In the genomic region with DNA sequence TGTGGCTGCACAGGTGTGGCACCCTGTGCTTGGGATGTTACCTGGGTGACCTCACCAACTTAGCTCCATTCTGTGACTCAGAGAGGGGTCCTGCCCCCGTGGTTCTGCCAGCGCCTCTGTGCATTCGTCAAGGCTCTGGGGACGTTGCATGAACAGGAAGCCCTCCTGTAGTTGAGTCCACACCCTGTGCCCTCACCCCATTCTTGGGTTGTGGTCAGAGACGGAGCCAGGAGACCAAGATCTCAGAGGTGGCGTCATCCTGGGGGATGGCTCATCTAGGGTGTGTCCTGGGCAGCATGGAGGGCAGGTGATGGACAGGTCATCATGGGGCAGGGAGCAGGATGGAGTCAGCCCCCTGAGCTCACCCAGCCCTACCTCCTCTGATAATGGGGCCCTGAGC, we compare ENCODE assay signal across 30 cellular contexts. TPM values are rescaled to one million over a fixed set of nuclear protein-coding genes. Genes with fewer than 3 reads are reported as not detected.
A peak's percentile ranks its signal among the peaks of the same experiment; 100 is the strongest.
DNase-seq lines count a peak whose midpoint lies in the region; ATAC-seq and TF ChIP-seq lines count a peak whose summit lies in the region.
"Had no signal": no experiment of that assay in that cellular context is flagged by ENCODE, and none has a peak within 500 bp of the region (broad histone marks: within the 10 kb centered on the region; RNA-seq: fewer than 3 reads in every experiment).

No MANE protein-coding gene starts in this region.

- H3K9me3 Mint-ChIP-seq in CD4-positive, CD25-positive, alpha-beta regulatory T cell: peaks cover 0 to 4% (median 0%) of the 10 kb centered on the region in 7 donors
- H3K9me3 Mint-ChIP-seq in activated T-cell treated with anti-CD3 and anti-CD28 coated beads, Interleukin-2, amount 50 U/mL, for 4 hours: no peaks in the 10 kb centered on the region
- H3K9me3 Mint-ChIP-seq: CD4-positive, alpha-beta memory T cell; HFFc6; stimulated activated naive B cell treated with anti-CD40 and anti-IgM and Interleukin-4, amounts not matched to agents 10 μg/mL and 1 μg/mL and 100 μg/mL, for 72 hours had no signal

- H3K27ac ChIP-seq in CD4-positive, CD25-positive, alpha-beta regulatory T cell (ENCODE audit: insufficient read depth, low read length, poor library complexity, severe bottlenecking): no peak overlapping the region
- no peak overlapping the region for H3K27ac ChIP-seq in HEK293 (ENCODE audit: extremely low read depth, low read depth, low read length)
- H3K27ac ChIP-seq: ascending aorta, dorsolateral prefrontal cortex, neutrophil, vagina had no signal

- no peaks in the 10 kb centered on the region for H3K36me3 ChIP-seq in CD4-positive, CD25-positive, alpha-beta regulatory T cell (ENCODE audit: control insufficient read depth, insufficient read depth, low read length)
- H3K36me3 ChIP-seq in HEK293 (ENCODE audit: control insufficient read depth in 2 of 2, insufficient read depth in 1 of 2, low read length in 2 of 2): peaks cover 0 to 10% of the 10 kb centered on the region in 2 experiments; a peak in 1 of 3 replicates

- TF ChIP-seq CTCF in HEK293 (tag by site-specific recombination; IDR thresholded peaks at IDR 0.05): no peak

- H3K4me1 Mint-ChIP-seq in CD4-positive, CD25-positive, alpha-beta regulatory T cell: peaks cover 0 to 29% (median 13%) of the 10 kb centered on the region in 4 donors
- H3K4me1 Mint-ChIP-seq in T-helper 17 cell: peaks cover 27% of the 10 kb centered on the region
- H3K4me1 Mint-ChIP-seq in activated T-cell treated with anti-CD3 and anti-CD28 coated beads, Interleukin-2, amount 50 U/mL, for 4 hours (ENCODE audit: low read depth): peaks cover 19% of the 10 kb centered on the region

- no peak for ATAC-seq in CD4-positive, CD25-positive, alpha-beta regulatory T cell (ENCODE audit: low read depth in 2 of 2)
- ATAC-seq in T-helper 17 cell (no peak), HG03135 (IDR thresholded peaks at IDR 0.05; ENCODE audit: unreplicated experiment) (no peak)
- no peak for ATAC-seq in activated T-cell treated with anti-CD3 and anti-CD28 coated beads, Interleukin-2, amount 50 U/mL, for 4 hours
- ATAC-seq: activated CD4-positive, CD25-positive, alpha-beta regulatory T cell treated with anti-CD3 and anti-CD28 coated beads, Interleukin-2, amount 50 U/mL, for 24 hours; GM12878; SK-N-SH treated with all-trans-retinoic acid at 6 μM for 48 hours; stimulated activated naive B cell treated with anti-CD40 and anti-IgM and Interleukin-4, amounts not matched to agents 10 μg/mL and 1 μg/mL and 100 μg/mL, for 72 hours had no signal

- H3K27me3 Mint-ChIP-seq in CD4-positive, CD25-positive, alpha-beta regulatory T cell: peaks cover 56% of the 10 kb centered on the region
- H3K27me3 Mint-ChIP-seq in T-helper 17 cell: peaks cover 30% of the 10 kb centered on the region
- H3K27me3 Mint-ChIP-seq in activated T-cell treated with anti-CD3 and anti-CD28 coated beads, Interleukin-2, amount 50 U/mL, for 4 hours (ENCODE audit: low read depth): peaks cover 44% of the 10 kb centered on the region

- no peaks in the 10 kb centered on the region for H3K9me3 ChIP-seq in CD4-positive, CD25-positive, alpha-beta regulatory T cell (ENCODE audit: control insufficient read depth in 2 of 2, low read length in 2 of 2)
- H3K9me3 ChIP-seq in HEK293 (ENCODE audit: control insufficient read depth, insufficient read depth, low read depth, low read length) (no peaks in the 10 kb centered on the region), T-helper 17 cell (ENCODE audit: control insufficient read depth, low read length, poor library complexity, severe bottlenecking) (no peaks in the 10 kb centered on the region)
- H3K9me3 ChIP-seq: ascending aorta, neutrophil, vagina had no signal

- no peak for DNase-seq in CD4-positive, CD25-positive, alpha-beta regulatory T cell
- DNase-seq in T-helper 17 cell (no peak), kidney tubule cell (ENCODE audit: low spot score) (peak; percentile 66), NCI-H1694 treated with DMSO at 0.1 percent for 48 hours (lab: John Stamatoyannopoulos, UW) (no peak)
- DNase-seq in activated T-cell treated with anti-CD3 and anti-CD28 coated beads, Interleukin-2, amount 50 U/mL, for 4 hours: no peak
- DNase-seq: activated naive CD4-positive, alpha-beta T cell treated with anti-CD3 and anti-CD28 coated beads, Interleukin-2, amount 50 U/mL, for 16 hours; DMS79; dorsolateral prefrontal cortex; foreskin fibroblast; HFFc6; hypothalamus; NCI-H1436 treated with DMSO at 0.1 percent for 48 hours; NCI-H524 treated with DMSO at 0.1 percent for 48 hours; stimulated activated CD4-positive, alpha-beta T cell treated with anti-CD3 and anti-CD28 coated beads, Interleukin-1b, Interleukin-23, amount 100 ng/mL, for 48 hours; stimulated activated naive B cell treated with anti-CD40 and anti-IgM and Interleukin-4, amounts not matched to agents 10 μg/mL and 1 μg/mL and 100 μg/mL, for 72 hours; T1000 had no signal

- CTCF ChIA-PET in HEK293 (lab: Yijun Ruan, JAX): interaction anchor here (0.7 kb wide), 1 partner anchor 66 kb away, joined by 3 read pairs; no protein-coding TSS in a partner anchor

- peaks cover 18% of the 10 kb centered on the region for H3K27me3 ChIP-seq in CD4-positive, CD25-positive, alpha-beta regulatory T cell (ENCODE audit: control insufficient read depth, insufficient read depth, low read length)

- H3K4me3 ChIP-seq in CD4-positive, CD25-positive, alpha-beta regulatory T cell (ENCODE audit: low read depth, low read length): no peak overlapping the region
- H3K4me3 ChIP-seq in HEK293 (ENCODE audit: low read depth, low read length): no peak overlapping the region
- H3K4me3 ChIP-seq: ascending aorta, dorsolateral prefrontal cortex, GM12878, vagina had no signal

- POLR2A ChIA-PET in HEK293 (lab: Yijun Ruan, JAX): interaction anchor here (1.0 to 7.7 kb wide), 6 partner anchors 9 to 110 kb away, joined by 3 to 95 read pairs (median 5); a partner anchor contains a TSS

- H3K4me3 Mint-ChIP-seq in CD4-positive, CD25-positive, alpha-beta regulatory T cell: peak overlapping the region in 3 of 4 donors; percentile 41 to 96 (median 74)
- H3K4me3 Mint-ChIP-seq in T-helper 17 cell: no peak overlapping the region
- H3K4me3 Mint-ChIP-seq in activated T-cell treated with anti-CD3 and anti-CD28 coated beads, Interleukin-2, amount 50 U/mL, for 4 hours: no peak overlapping the region
- H3K4me3 Mint-ChIP-seq: HFFc6 had no signal

- no peak overlapping the region for H3K27ac Mint-ChIP-seq in CD4-positive, CD25-positive, alpha-beta regulatory T cell
- peak overlapping the region; percentile 83 for H3K27ac Mint-ChIP-seq in T-helper 17 cell
- H3K27ac Mint-ChIP-seq: HFFc6 had no signal

- no peaks in the 10 kb centered on the region for H3K36me3 Mint-ChIP-seq in CD4-positive, CD25-positive, alpha-beta regulatory T cell
- peaks cover 7% of the 10 kb centered on the region for H3K36me3 Mint-ChIP-seq in T-helper 17 cell (ENCODE audit: low read depth)
- H3K36me3 Mint-ChIP-seq in activated T-cell treated with anti-CD3 and anti-CD28 coated beads, Interleukin-2, amount 50 U/mL, for 4 hours (ENCODE audit: insufficient read depth): no peaks in the 10 kb centered on the region
- H3K36me3 Mint-ChIP-seq: CD4-positive, alpha-beta memory T cell had no signal

- peaks cover 20% of the 10 kb centered on the region for H3K4me1 ChIP-seq in CD4-positive, CD25-positive, alpha-beta regulatory T cell (ENCODE audit: control insufficient read depth, insufficient read depth, low read length, poor library complexity, severe bottlenecking)
- H3K4me1 ChIP-seq in HEK293 (ENCODE audit: control insufficient read depth, insufficient read depth, low read length): peaks cover 8% of the 10 kb centered on the region; the same call in 1 of the 2 replicates

TF ChIP-seq in HEK293, 187 proteins besides CTCF, POLR2A, EP300 and RAD21:
- TF ChIP-seq, protein P1, sequence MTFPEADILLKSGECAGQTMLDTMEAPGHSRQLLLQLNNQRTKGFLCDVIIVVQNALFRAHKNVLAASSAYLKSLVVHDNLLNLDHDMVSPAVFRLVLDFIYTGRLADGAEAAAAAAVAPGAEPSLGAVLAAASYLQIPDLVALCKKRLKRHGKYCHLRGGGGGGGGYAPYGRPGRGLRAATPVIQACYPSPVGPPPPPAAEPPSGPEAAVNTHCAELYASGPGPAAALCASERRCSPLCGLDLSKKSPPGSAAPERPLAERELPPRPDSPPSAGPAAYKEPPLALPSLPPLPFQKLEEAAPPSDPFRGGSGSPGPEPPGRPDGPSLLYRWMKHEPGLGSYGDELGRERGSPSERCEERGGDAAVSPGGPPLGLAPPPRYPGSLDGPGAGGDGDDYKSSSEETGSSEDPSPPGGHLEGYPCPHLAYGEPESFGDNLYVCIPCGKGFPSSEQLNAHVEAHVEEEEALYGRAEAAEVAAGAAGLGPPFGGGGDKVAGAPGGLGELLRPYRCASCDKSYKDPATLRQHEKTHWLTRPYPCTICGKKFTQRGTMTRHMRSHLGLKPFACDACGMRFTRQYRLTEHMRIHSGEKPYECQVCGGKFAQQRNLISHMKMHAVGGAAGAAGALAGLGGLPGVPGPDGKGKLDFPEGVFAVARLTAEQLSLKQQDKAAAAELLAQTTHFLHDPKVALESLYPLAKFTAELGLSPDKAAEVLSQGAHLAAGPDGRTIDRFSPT (tag by site-specific recombination; IDR thresholded peaks at IDR 0.05): no peak
- TF ChIP-seq GLIS1 (tag by site-specific recombination; IDR thresholded peaks at IDR 0.05): 0 out of 2 replicates have a peak, but pooled peaks have one; percentile 26
TF ChIP-seq in HEK293: peak in this region for 1.

RNA-seq across cellular contexts. Expression of a gene that starts 2.5 kb away (rescaled TPM):
- total RNA-seq in CD4-positive, CD25-positive, alpha-beta regulatory T cell: 0.57 TPM
- not detected for polyA plus RNA-seq in CD4-positive, CD25-positive, alpha-beta regulatory T cell
- total RNA-seq in T-helper 17 cell: 1 to 10 TPM in 1 of 2 donors, under 1 TPM in 1; 0.62 to 1.4 TPM
- total RNA-seq in activated T-cell treated with anti-CD3 and anti-CD28 coated beads, Interleukin-2, amount 50 U/mL, for 4 hours: not detected
- total RNA-seq: activated CD8-positive, alpha-beta memory T cell treated with anti-CD3 and anti-CD28 coated beads for 36 hours; ascending aorta; GM12878; HFFc6; liver; pulmonary artery endothelial cell; skeletal muscle tissue had no signal
- polyA plus RNA-seq: CD4-positive, alpha-beta memory T cell; liver had no signal

RNA-seq across cellular contexts. Expression of a gene that starts 11.0 kb away (rescaled TPM):
- total RNA-seq in CD4-positive, CD25-positive, alpha-beta regulatory T cell: not detected
- not detected for polyA plus RNA-seq in CD4-positive, CD25-positive, alpha-beta regulatory T cell
- under 1 TPM in 1 of 2 donors, not detected in 1; 0.07 TPM for total RNA-seq in T-helper 17 cell
- not detected for total RNA-seq in activated T-cell treated with anti-CD3 and anti-CD28 coated beads, Interleukin-2, amount 50 U/mL, for 4 hours
- total RNA-seq: activated CD8-positive, alpha-beta memory T cell treated with anti-CD3 and anti-CD28 coated beads for 36 hours; ascending aorta; CD4-positive, alpha-beta memory T cell; GM12878; liver; pulmonary artery endothelial cell; skeletal muscle tissue; temporal lobe; vagina had no signal
- polyA plus RNA-seq: CD4-positive, alpha-beta memory T cell; GM12878; liver had no signal

RNA-seq across cellular contexts. Expression of a gene that starts 12.4 kb away (rescaled TPM):
- total RNA-seq in CD4-positive, CD25-positive, alpha-beta regulatory T cell: 69.6 TPM
- polyA plus RNA-seq in CD4-positive, CD25-positive, alpha-beta regulatory T cell: 1 to 10 TPM in 3 of 4 donors, under 1 TPM in 1; 0.98 to 1.6 (median 1.2) TPM
- total RNA-seq in T-helper 17 cell: 100 to 1,000 TPM in 1 of 2 donors, 10 to 100 TPM in 1; 66.6 to 103 TPM
- 1 to 10 TPM; 8.1 to 9.2 (median 8.6) TPM for total RNA-seq in activated T-cell treated with anti-CD3 and anti-CD28 coated beads, Interleukin-2, amount 50 U/mL, for 4 hours

RNA-seq across cellular contexts. Expression of a gene that starts 18.2 kb away (rescaled TPM):
- not detected for total RNA-seq in CD4-positive, CD25-positive, alpha-beta regulatory T cell
- not detected for polyA plus RNA-seq in CD4-positive, CD25-positive, alpha-beta regulatory T cell
- total RNA-seq in T-helper 17 cell: under 1 TPM; 0.25 to 0.89 TPM
- total RNA-seq in activated T-cell treated with anti-CD3 and anti-CD28 coated beads, Interleukin-2, amount 50 U/mL, for 4 hours: under 1 TPM; 0.18 to 0.46 (median 0.35) TPM
- total RNA-seq: ascending aorta, liver, skeletal muscle tissue, vagina had no signal
- polyA plus RNA-seq: CD4-positive, alpha-beta memory T cell; GM12878; liver had no signal

RNA-seq across cellular contexts. Expression of a gene that starts 24.6 kb away (rescaled TPM):
- total RNA-seq in CD4-positive, CD25-positive, alpha-beta regulatory T cell: not detected
- polyA plus RNA-seq in CD4-positive, CD25-positive, alpha-beta regulatory T cell: not detected
- not detected for total RNA-seq in T-helper 17 cell
- not detected for total RNA-seq in activated T-cell treated with anti-CD3 and anti-CD28 coated beads, Interleukin-2, amount 50 U/mL, for 4 hours
- total RNA-seq: activated CD8-positive, alpha-beta memory T cell treated with anti-CD3 and anti-CD28 coated beads for 36 hours; ascending aorta; CD4-positive, alpha-beta memory T cell; dorsolateral prefrontal cortex; GM12878; liver; pulmonary artery endothelial cell; skeletal muscle tissue; vagina had no signal
- polyA plus RNA-seq: CD4-positive, alpha-beta memory T cell; GM12878; liver had no signal

Comparison
In these comparisons a context has a peak if more than half of its experiments do, and no peak if none do; other contexts are left out.
1. H3K4me3 Mint-ChIP-seq: peak in CD4-positive, CD25-positive, alpha-beta regulatory T cell (3 of 4); none in T-helper 17 cell (single experiment) and activated T-cell treated with anti-CD3 and anti-CD28 coated beads, Interleukin-2, amount 50 U/mL, for 4 hours (single experiment).